Comparison of ENCODE assay signal across 24 cellular contexts in genomic region chr16:69260506-69260905, GRCh38.
"Had no signal": no experiment of that assay in that cellular context is flagged by ENCODE, and none has a peak within 500 bp of the region (broad histone marks: within the 10 kb centered on the region; RNA-seq: fewer than 3 reads in every experiment).

No MANE protein-coding gene starts in this region.

- H3K27ac ChIP-seq: breast epithelium, coronary artery, esophagus squamous epithelium, gastrocnemius medialis, right lobe of liver, upper lobe of right lung had no signal

- H3K27me3 ChIP-seq: breast epithelium, esophagus squamous epithelium, gastrocnemius medialis, right lobe of liver, upper lobe of right lung had no signal

- H3K4me3 ChIP-seq: breast epithelium, coronary artery, esophagus squamous epithelium, gastrocnemius medialis, right lobe of liver, smooth muscle cell, upper lobe of right lung had no signal

- ATAC-seq: activated CD4-positive, alpha-beta T cell treated with anti-CD3 and anti-CD28 coated beads for 36 hours; activated T-helper 17 cell treated with anti-CD3 and anti-CD28 coated beads, Interleukin-2, amount 50 U/mL, for 72 hours; gastrocnemius medialis; right lobe of liver; upper lobe of right lung had no signal

- H3K9me3 ChIP-seq: breast epithelium, esophagus squamous epithelium, gastrocnemius medialis, right lobe of liver, upper lobe of right lung had no signal

- H3K4me2 ChIP-seq: smooth muscle cell had no signal

- H3K4me1 ChIP-seq: breast epithelium, gastrocnemius medialis, right lobe of liver had no signal

- H3K36me3 ChIP-seq: breast epithelium had no signal

- DNase-seq: activated CD4-positive, alpha-beta T cell treated with anti-CD3 and anti-CD28 coated beads for 36 hours; activated CD4-positive, alpha-beta T cell treated with anti-CD3 and anti-CD28 coated beads, Interleukin-2, amount 50 U/mL, for 4 hours; activated CD8-positive, alpha-beta memory T cell treated with anti-CD3 and anti-CD28 coated beads for 24 hours; activated CD8-positive, alpha-beta memory T cell treated with anti-CD3 and anti-CD28 coated beads, Interleukin-2, amount 50 U/mL, for 4 hours; activated naive CD4-positive, alpha-beta T cell treated with Interleukin-2 at 50 U/mL for 16 hours; activated naive CD8-positive, alpha-beta T cell treated with anti-CD3 and anti-CD28 coated beads, Interleukin-2, amount 10 ng/mL, durations not matched to agents 7 days and 5 days; activated T-cell treated with anti-CD3 and anti-CD28 coated beads, Interleukin-2, amount 50 U/mL, for 24 hours; amniotic stem cell; esophagus squamous epithelium; gastrocnemius medialis; head of caudate nucleus; hypothalamus; occipital lobe; right lobe of liver; stimulated activated CD4-positive, alpha-beta T cell treated with anti-CD3 and anti-CD28 coated beads, Interleukin-15, amount 100 ng/mL, for 24 hours; stimulated activated CD8-positive, alpha-beta memory T cell treated with anti-CD3 and anti-CD28 coated beads, Interleukin-4, amount 100 ng/mL, for 48 hours; stimulated activated naive CD4-positive, alpha-beta T cell treated with Interleukin-2 at 50 U/mL for 16 hours; T-helper 1 cell; T-helper 9 cell; upper lobe of right lung had no signal
